In genomic region chr4:17636696-17637351, GRCh38 we compare ENCODE assay signal across 8 cellular contexts. TPM values are rescaled to one million over a fixed set of nuclear protein-coding genes. Genes with fewer than 3 reads are reported as not detected.
A peak's percentile ranks its signal among the peaks of the same experiment; 100 is the strongest.
DNase-seq lines count a peak whose midpoint lies in the region; ATAC-seq and TF ChIP-seq lines count a peak whose summit lies in the region.

No MANE protein-coding gene starts in this region.

- no peak overlapping the region for H3K4me2 ChIP-seq in DND-41 (ENCODE audit: insufficient read depth, low read length)

- no peaks in the 10 kb centered on the region for H3K9me3 ChIP-seq in DND-41 (ENCODE audit: insufficient read depth, low read length, severe bottlenecking)
- no peaks in the 10 kb centered on the region for H3K9me3 ChIP-seq in neutrophil

- H3K9ac ChIP-seq in DND-41 (ENCODE audit: low read depth, low read length) = no peak overlapping the region

- H3K9me3 Mint-ChIP-seq in activated T-helper 17 cell treated with anti-CD3 and anti-CD28 coated beads, Interleukin-2, amount 50 U/mL, for 72 hours = no peaks in the 10 kb centered on the region

- H3K4me3 Mint-ChIP-seq in activated T-helper 17 cell treated with anti-CD3 and anti-CD28 coated beads, Interleukin-2, amount 50 U/mL, for 72 hours = no peak overlapping the region

- H3K27ac ChIP-seq in DND-41 (ENCODE audit: low read length) (no peak overlapping the region), neutrophil (no peak overlapping the region)

- no peaks in the 10 kb centered on the region for H3K27me3 Mint-ChIP-seq in activated T-helper 17 cell treated with anti-CD3 and anti-CD28 coated beads, Interleukin-2, amount 50 U/mL, for 72 hours

- H3K79me2 ChIP-seq in DND-41 (ENCODE audit: insufficient read depth, low read length) = no peaks in the 10 kb centered on the region

- no peak overlapping the region for H3K4me3 ChIP-seq in DND-41 (ENCODE audit: low read depth in 1 of 2, low read length in 2 of 2)
- H3K4me3 ChIP-seq in fibroblast of villous mesenchyme (ENCODE audit: low read depth, low read length) = no peak overlapping the region
- H3K4me3 ChIP-seq in neutrophil (ENCODE audit: low read depth in 1 of 2, low read length in 1 of 2) = no peak overlapping the region

- H3K27me3 ChIP-seq in DND-41 (ENCODE audit: insufficient read depth, low read length, poor library complexity) = no peaks in the 10 kb centered on the region
- peaks cover under 1% of the 10 kb centered on the region for H3K27me3 ChIP-seq in neutrophil

- H3K36me3 Mint-ChIP-seq in activated T-helper 17 cell treated with anti-CD3 and anti-CD28 coated beads, Interleukin-2, amount 50 U/mL, for 72 hours (ENCODE audit: low read depth) = peaks cover 58% of the 10 kb centered on the region

- H3K4me1 Mint-ChIP-seq in activated T-helper 17 cell treated with anti-CD3 and anti-CD28 coated beads, Interleukin-2, amount 50 U/mL, for 72 hours = no peaks in the 10 kb centered on the region

- H3K36me3 ChIP-seq in DND-41 (ENCODE audit: insufficient read depth, low read length) = peaks cover 46% of the 10 kb centered on the region
- H3K36me3 ChIP-seq in neutrophil = peaks cover 72% of the 10 kb centered on the region

- H2AFZ ChIP-seq in DND-41 (ENCODE audit: low read depth, low read length) = no peak overlapping the region

- peak; percentile 89 for ATAC-seq in DND-41 (ENCODE audit: insufficient read depth, low read depth)
- peak; percentile 91 for ATAC-seq in GM21515 (IDR thresholded peaks at IDR 0.05; ENCODE audit: unreplicated experiment)
- peak; percentile 91 for ATAC-seq in activated T-helper 17 cell treated with anti-CD3 and anti-CD28 coated beads, Interleukin-2, amount 50 U/mL, for 72 hours (replicated peaks)

- DNase-seq in DND-41 (peak; percentile 72), HUDEP-2 (lab: John Stamatoyannopoulos, UW; ENCODE audit: unreplicated experiment in 76 of 76) (peak in 66 of 76 experiments; percentile 4 to 78 (median 49)), RPMI8226 (peak; percentile 71), fibroblast of villous mesenchyme (ENCODE audit: low read depth) (peak; percentile 70), superior temporal gyrus (ENCODE audit: extremely low spot score) (peak; percentile 93)

- H3K4me1 ChIP-seq in DND-41 (ENCODE audit: insufficient read depth, low read length) = no peaks in the 10 kb centered on the region
- no peaks in the 10 kb centered on the region for H3K4me1 ChIP-seq in neutrophil (ENCODE audit: control insufficient read depth in 1 of 2, insufficient read depth in 1 of 2, low read depth in 1 of 2, low read length in 1 of 2)

- peaks cover 16% of the 10 kb centered on the region for H4K20me1 ChIP-seq in DND-41 (ENCODE audit: insufficient read depth, low read length)

- H3K27ac Mint-ChIP-seq in activated T-helper 17 cell treated with anti-CD3 and anti-CD28 coated beads, Interleukin-2, amount 50 U/mL, for 72 hours = no peak overlapping the region

- TF ChIP-seq CTCF in DND-41 (IDR thresholded peaks at IDR 0.05; ENCODE audit: borderline replicate concordance, extremely low read depth, low read length, poor library complexity, severe bottlenecking) = peak; percentile 89
- peak; percentile 86 for TF ChIP-seq CTCF in fibroblast of villous mesenchyme (IDR thresholded peaks at IDR 0.05; ENCODE audit: insufficient read depth, low read depth, low read length)
- peak; percentile 51 for TF ChIP-seq CTCF in neutrophil (IDR thresholded peaks at IDR 0.05)

RNA-seq across cellular contexts. Expression of gene MED28, which starts 22.4 kb away (rescaled TPM):
- 10 to 100 TPM; 50.0 to 50.9 TPM for total RNA-seq in activated T-helper 17 cell treated with anti-CD3 and anti-CD28 coated beads, Interleukin-2, amount 50 U/mL, for 72 hours
- total RNA-seq in fibroblast of villous mesenchyme = 10.0 and 13.0 TPM in 2 replicates

RNA-seq across cellular contexts. Expression of gene LAP3, which starts 59.8 kb away (rescaled TPM):
- total RNA-seq in activated T-helper 17 cell treated with anti-CD3 and anti-CD28 coated beads, Interleukin-2, amount 50 U/mL, for 72 hours = 100 to 1,000 TPM in 1 of 2 donors, 10 to 100 TPM in 1; 58.8 to 109 TPM
- total RNA-seq in fibroblast of villous mesenchyme = 94.6 and 115 TPM in 2 replicates
